Comparison of ENCODE assay signal across 1 cellular context in genomic region chr2:27582129-27582694, GRCh38.
TF ChIP-seq lines count a peak whose summit lies in the region.

No MANE protein-coding gene starts in this region.

TF ChIP-seq in K562, 482 proteins besides CTCF, POLR2A, EP300 and RAD21 (continued from another document):
- TF ChIP-seq MXD1 (CRISPR knock-in tag; IDR thresholded peaks at IDR 0.05; ENCODE audit: borderline replicate concordance, poor library complexity, severe bottlenecking): no peak
- TF ChIP-seq HDGF (IDR thresholded peaks at IDR 0.05): peak; percentile 83; the same call in 1 of the 2 replicates
- TF ChIP-seq CHAMP1 (IDR thresholded peaks at IDR 0.05): no peak
- peak; percentile 89 for TF ChIP-seq ATF7 (IDR thresholded peaks at IDR 0.05)
